ENCODE assay signal across 9 cellular contexts in genomic region chr2:230987137-230988020, GRCh38. TPM values are rescaled to one million over a fixed set of nuclear protein-coding genes. Genes with fewer than 3 reads are reported as not detected.
DNase-seq lines count a peak whose midpoint lies in the region; ATAC-seq and TF ChIP-seq lines count a peak whose summit lies in the region.
"Had no signal": no experiment of that assay in that cellular context is flagged by ENCODE, and none has a peak within 500 bp of the region (broad histone marks: within the 10 kb centered on the region; RNA-seq: fewer than 3 reads in every experiment).

No MANE protein-coding gene starts in this region.

- no peak for ATAC-seq in GM21367 (IDR thresholded peaks at IDR 0.05; ENCODE audit: unreplicated experiment)

- TF ChIP-seq POLR2A in lower leg skin (IDR thresholded peaks at IDR 0.05), result no peak

- H3K4me3 ChIP-seq in HFF-Myc (replicated peaks; ENCODE audit: low read depth, low read length) (peak overlapping the region; percentile 40), lower leg skin (ENCODE audit: low read depth, poor library complexity, severe bottlenecking) (no peak overlapping the region)

- DNase-seq in DMS114 treated with DMSO at 0.1 percent for 48 hours (lab: John Stamatoyannopoulos, UW; ENCODE audit: unreplicated experiment) (peak; percentile 16), HFF-Myc (ENCODE audit: extremely low read depth, low read depth) (peak; percentile 31), NCI-H345 (lab: John Stamatoyannopoulos, UW) (peak; percentile 75), dermis microvascular lymphatic vessel endothelial cell (ENCODE audit: low read depth in 2 of 2) (peak; percentile 10 to 65), lower leg skin (ENCODE audit: low spot score in 2 of 2) (peak; percentile 47 to 96)
- DNase-seq in activated CD4-positive, alpha-beta T cell treated with anti-CD3 and anti-CD28 coated beads, Interleukin-2, amount 50 U/mL, for 24 hours (ENCODE audit: low read depth in 1 of 2, low spot score in 1 of 2), result peak; percentile 74 to 75
- peak; percentile 86 to 89 for DNase-seq in stimulated activated CD4-positive, alpha-beta T cell treated with anti-CD3 and anti-CD28 coated beads, Interleukin-2, amount 100 ng/mL, for 48 hours

- WGBS in lower leg skin, 2 donors, result 12 to 13% methylated on average over 30 to 34 of the region's 34 CpGs

- TF ChIP-seq CTCF in HFF-Myc (IDR thresholded peaks at IDR 0.05; ENCODE audit: low read depth, low read length, missing control alignments), result peak; percentile 93
- no peak for TF ChIP-seq CTCF in lower leg skin (IDR thresholded peaks at IDR 0.05)

- intact Hi-C loops in lower leg skin (cut with DNase I; ENCODE audit: low total_unique reads), result loop anchor here (5.0 kb wide), 1 partner anchor 160 kb away; no protein-coding TSS in a partner anchor

RNA-seq across cellular contexts. Expression of gene SPATA3, which starts 8.5 kb away (rescaled TPM):
- total RNA-seq in dermis microvascular lymphatic vessel endothelial cell (not detected in 2 replicates), lower leg skin (under 1 TPM in 1 of 4 donors, not detected in 3; 0.25 TPM)
- total RNA-seq: temporal lobe had no signal

RNA-seq across cellular contexts. Expression of gene C2orf72, which starts 49.9 kb away (rescaled TPM):
- total RNA-seq in dermis microvascular lymphatic vessel endothelial cell (not detected in 2 replicates), lower leg skin (1 to 10 TPM in 3 of 4 donors, under 1 TPM in 1; 0.95 to 7.3 (median 4.0) TPM)

Comparison
In these comparisons a context has a peak if more than half of its experiments do, and no peak if none do; other contexts are left out.
1. DNase-seq: peak in every context shown above with its lines; median percentile 88 in stimulated activated CD4-positive, alpha-beta T cell treated with anti-CD3 and anti-CD28 coated beads, Interleukin-2, amount 100 ng/mL, for 48 hours; 75 in NCI-H345; 74 in activated CD4-positive, alpha-beta T cell treated with anti-CD3 and anti-CD28 coated beads, Interleukin-2, amount 50 U/mL, for 24 hours; 72 in lower leg skin; 38 in dermis microvascular lymphatic vessel endothelial cell; 31 in HFF-Myc; 16 in DMS114 treated with DMSO at 0.1 percent for 48 hours.